ENCODE assay signal across 17 cellular contexts in the genomic region with DNA sequence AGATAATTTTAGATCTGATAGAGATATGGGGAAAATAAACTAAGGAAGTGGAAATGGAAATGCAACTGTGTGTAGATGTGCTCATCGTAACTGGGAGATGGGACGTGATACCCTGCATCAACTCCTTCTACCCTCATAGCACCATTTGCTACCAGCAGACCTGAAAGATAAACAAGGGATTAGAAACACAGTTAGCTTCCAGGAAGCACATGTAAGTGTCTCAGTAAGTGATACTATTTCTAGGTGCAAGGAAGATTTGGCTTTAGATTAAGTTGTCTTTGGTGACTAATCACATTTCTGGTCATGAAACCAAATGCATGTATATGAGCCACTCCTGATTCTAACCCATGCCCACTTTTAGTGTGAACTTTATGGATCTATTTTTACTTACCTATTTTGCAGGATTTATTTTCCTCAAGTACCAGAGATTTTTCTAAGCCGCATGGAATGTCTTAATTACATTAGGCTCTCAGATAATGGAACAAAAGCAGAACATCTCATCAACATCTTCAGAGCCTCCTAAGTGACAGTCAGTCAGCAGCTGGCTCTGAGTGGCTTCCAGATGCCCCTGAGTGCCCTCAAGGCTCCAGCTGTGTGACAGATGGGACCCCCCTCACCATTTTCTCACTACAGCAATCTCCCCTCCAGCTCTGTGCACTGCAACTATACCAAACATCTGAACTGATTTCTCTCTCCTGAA. TPM values are rescaled to one million over a fixed set of nuclear protein-coding genes. Genes with fewer than 3 reads are reported as not detected.
DNase-seq lines count a peak whose midpoint lies in the region; ATAC-seq and TF ChIP-seq lines count a peak whose summit lies in the region.
"Had no signal": no experiment of that assay in that cellular context is flagged by ENCODE, and none has a peak within 500 bp of the region (broad histone marks: within the 10 kb centered on the region; RNA-seq: fewer than 3 reads in every experiment).

No MANE protein-coding gene starts in this region.

- peaks cover 17% of the 10 kb centered on the region for H3K4me1 ChIP-seq in neural progenitor cell

- peak; percentile 49; the same call in 2 of the 3 replicates for ATAC-seq in SK-N-SH treated with all-trans-retinoic acid at 6 μM for 48 hours
- no peak for ATAC-seq in HG03095 (IDR thresholded peaks at IDR 0.05; ENCODE audit: unreplicated experiment)
- ATAC-seq: HepG2 had no signal

- TF ChIP-seq CTCF in neural progenitor cell (IDR thresholded peaks at IDR 0.05) (no peak), RWPE1 (conservative IDR thresholded peaks at IDR 0.05; ENCODE audit: low read depth) (no peak)

- H3K36me3 ChIP-seq in neural progenitor cell, result no peaks in the 10 kb centered on the region
- H3K36me3 ChIP-seq in MG63, result no peaks in the 10 kb centered on the region

- POLR2A ChIA-PET in RWPE1 (lab: Yijun Ruan, JAX; ENCODE audit: low non-redundant PET), result no interaction called here

- no peaks in the 10 kb centered on the region for H3K9me3 Mint-ChIP-seq in neural progenitor cell
- H3K9me3 Mint-ChIP-seq: T-helper 1 cell treated with Interleukin-12 subunit alpha and Interleukin-12 subunit beta and Interleukin-4 antibody, amounts not matched to agents 30 μg/mL and 1 μg/mL, for 36 hours had no signal

- H3K4me2 ChIP-seq in neural progenitor cell, result peak overlapping the region; percentile 39

- H3K9me3 ChIP-seq in neural progenitor cell (ENCODE audit: low read depth) (no peaks in the 10 kb centered on the region), MG63 (no peaks in the 10 kb centered on the region)

- CTCF ChIA-PET in RWPE1 (lab: Yijun Ruan, JAX), result no interaction called here

- H3K27me3 ChIP-seq in neural progenitor cell (no peaks in the 10 kb centered on the region), MG63 (no peaks in the 10 kb centered on the region)

- H3K4me3 ChIP-seq in neural progenitor cell, result no peak overlapping the region
- no peak overlapping the region for H3K4me3 ChIP-seq in MG63

- no peaks in the 10 kb centered on the region for H3F3A ChIP-seq in neural progenitor cell (ENCODE audit: low read depth)

- H3K27ac ChIP-seq in neural progenitor cell, result no peak overlapping the region
- H3K27ac ChIP-seq in RWPE1, result no peak overlapping the region
- H3K27ac ChIP-seq: C4-2B had no signal

- no peaks in the 10 kb centered on the region for H3K36me3 Mint-ChIP-seq in neural progenitor cell

- H3K27ac Mint-ChIP-seq in neural progenitor cell, result no peak overlapping the region
- H3K27ac Mint-ChIP-seq: T-helper 1 cell treated with Interleukin-12 subunit alpha and Interleukin-12 subunit beta and Interleukin-4 antibody, amounts not matched to agents 30 μg/mL and 1 μg/mL, for 36 hours had no signal

- no peaks in the 10 kb centered on the region for H3K79me2 ChIP-seq in neural progenitor cell (ENCODE audit: low read depth)

- H2AFZ ChIP-seq in neural progenitor cell (replicated peaks), result no peak overlapping the region

- H3K27me3 Mint-ChIP-seq in neural progenitor cell (ENCODE audit: insufficient read depth, low read depth), result peaks cover 2% of the 10 kb centered on the region

- DNase-seq in DMS53 (lab: John Stamatoyannopoulos, UW) (peak; percentile 42), NCI-H524 (lab: John Stamatoyannopoulos, UW) (peak; percentile 14 to 87), neural progenitor cell (ENCODE audit: low spot score) (peak; percentile 13), MG63 (no peak), RWPE1 (ENCODE audit: low spot score) (no peak)
- DNase-seq: GOT3, KG1, NCI-H1436, NCI-H2081 treated with DMSO at 0.1 percent for 48 hours, NCI-H446, NCI-H774 had no signal

- no peak overlapping the region for H3K4me3 Mint-ChIP-seq in neural progenitor cell
- H3K4me3 Mint-ChIP-seq: T-helper 1 cell treated with Interleukin-12 subunit alpha and Interleukin-12 subunit beta and Interleukin-4 antibody, amounts not matched to agents 30 μg/mL and 1 μg/mL, for 36 hours had no signal

- H4K20me1 ChIP-seq in neural progenitor cell (ENCODE audit: low read depth), result no peaks in the 10 kb centered on the region

- no peak overlapping the region for H3K9ac ChIP-seq in neural progenitor cell

- H3K4me1 Mint-ChIP-seq in neural progenitor cell, result peaks cover 9% of the 10 kb centered on the region

TF ChIP-seq in SK-N-SH treated with all-trans-retinoic acid at 6 μM for 48 hours, 23 proteins besides CTCF, POLR2A, EP300 and RAD21:
- TF ChIP-seq ZNF565 (CRISPR knock-in tag; conservative IDR thresholded peaks at IDR 0.05; ENCODE audit: low read depth) (no peak), TCF4 (CRISPR knock-in tag; IDR thresholded peaks at IDR 0.05; ENCODE audit: borderline replicate concordance) (peak; percentile 82; the same call in 1 of the 2 replicates), ISL1 (CRISPR knock-in tag; IDR thresholded peaks at IDR 0.05) (peak; percentile 84), SNAI2 (CRISPR knock-in tag; IDR thresholded peaks at IDR 0.05) (0 out of 2 replicates have a peak, but pooled peaks have one; percentile 26), RARB (CRISPR knock-in tag; IDR thresholded peaks at IDR 0.05) (no peak), CSRNP3 (CRISPR knock-in tag; IDR thresholded peaks at IDR 0.05) (no peak), TSHZ2 (CRISPR knock-in tag; IDR thresholded peaks at IDR 0.05) (peak; percentile 83)

RNA-seq across cellular contexts. Expression of gene SLC5A12, which starts 21.2 kb away (rescaled TPM):
- total RNA-seq in neural progenitor cell (ENCODE audit: low replicate concordance), result 4.9 and 5.0 TPM in 2 replicates
- total RNA-seq in MG63 (2014; rRNA removed; shearing (Covaris generic); ENCODE audit: low replicate concordance), result not detected in 2 replicates
- total RNA-seq: A673, HepG2 had no signal

Comparison
In these comparisons a context has a peak if more than half of its experiments do, and no peak if none do; other contexts are left out.
1. DNase-seq: peak in DMS53 (single experiment), NCI-H524 (2 of 2) and neural progenitor cell (single experiment); none in MG63 (single experiment) and RWPE1 (single experiment).